In genomic region chr12:26699237-26699636, GRCh38 we compare ENCODE assay signal across 16 cellular contexts.
"Had no signal": no experiment of that assay in that cellular context is flagged by ENCODE, and none has a peak within 500 bp of the region (broad histone marks: within the 10 kb centered on the region; RNA-seq: fewer than 3 reads in every experiment).

No MANE protein-coding gene starts in this region.

- H3K27ac Mint-ChIP-seq: activated naive CD8-positive, alpha-beta T cell treated with anti-CD3 and anti-CD28 coated beads, Interleukin-2, amount 10 ng/mL, durations not matched to agents 7 days and 5 days; natural killer cell; T-helper 2 cell treated with Interferon-gamma antibody and Interleukin-4, amounts not matched to agents 5 μg/mL and 100 μg/mL, for 36 hours had no signal

- DNase-seq: activated CD4-positive, alpha-beta T cell treated with anti-CD3 and anti-CD28 coated beads, Interleukin-2, amount 50 U/mL, for 48 hours; activated gamma-delta T cell; activated naive CD8-positive, alpha-beta T cell treated with anti-CD3 and anti-CD28 coated beads, Interleukin-2, amount 10 ng/mL, durations not matched to agents 7 days and 5 days; activated T-cell treated with anti-CD3 and anti-CD28 coated beads, Interleukin-2, amount 50 U/mL, for 4 hours; hypothalamus; natural killer cell; right cardiac atrium; stimulated activated CD4-positive, alpha-beta T cell treated with anti-CD3 and anti-CD28 coated beads, Interleukin-12 subunit alpha, Interleukin-12 subunit beta, amount 100 ng/mL, for 4 hours; stimulated activated naive CD4-positive, alpha-beta T cell treated with Interleukin-2 at 50 U/mL for 16 hours; upper lobe of right lung had no signal

- ATAC-seq: activated CD4-positive, CD25-positive, alpha-beta regulatory T cell treated with anti-CD3 and anti-CD28 coated beads, Interleukin-2, amount 50 U/mL, for 24 hours; activated T-cell treated with anti-CD3 and anti-CD28 coated beads, Interleukin-2, amount 50 U/mL, for 4 hours; natural killer cell; right cardiac atrium; upper lobe of right lung had no signal

- H3K9me3 Mint-ChIP-seq: activated naive CD8-positive, alpha-beta T cell treated with anti-CD3 and anti-CD28 coated beads, Interleukin-2, amount 10 ng/mL, durations not matched to agents 7 days and 5 days; natural killer cell; T-helper 2 cell treated with Interferon-gamma antibody and Interleukin-4, amounts not matched to agents 5 μg/mL and 100 μg/mL, for 36 hours had no signal

- H3K27me3 ChIP-seq: ascending aorta, suprapubic skin, upper lobe of right lung had no signal

- FAIRE-seq: colon had no signal

- H3K4me3 ChIP-seq: ascending aorta, suprapubic skin, upper lobe of right lung had no signal

- H3K27ac ChIP-seq: ascending aorta, epithelial cell of prostate, suprapubic skin, upper lobe of right lung had no signal

- H3K4me1 ChIP-seq: ascending aorta, upper lobe of right lung had no signal

- H3K9me3 ChIP-seq: ascending aorta, suprapubic skin, upper lobe of right lung had no signal

- H3K4me3 Mint-ChIP-seq: activated naive CD8-positive, alpha-beta T cell treated with anti-CD3 and anti-CD28 coated beads, Interleukin-2, amount 10 ng/mL, durations not matched to agents 7 days and 5 days; activated T-cell treated with anti-CD3 and anti-CD28 coated beads, Interleukin-2, amount 50 U/mL, for 4 hours; natural killer cell; T-helper 2 cell treated with Interferon-gamma antibody and Interleukin-4, amounts not matched to agents 5 μg/mL and 100 μg/mL, for 36 hours had no signal

- H3K27me3 Mint-ChIP-seq: activated naive CD8-positive, alpha-beta T cell treated with anti-CD3 and anti-CD28 coated beads, Interleukin-2, amount 10 ng/mL, durations not matched to agents 7 days and 5 days had no signal
